18 cellular contexts compared by ENCODE assay signal in the genomic region with DNA sequence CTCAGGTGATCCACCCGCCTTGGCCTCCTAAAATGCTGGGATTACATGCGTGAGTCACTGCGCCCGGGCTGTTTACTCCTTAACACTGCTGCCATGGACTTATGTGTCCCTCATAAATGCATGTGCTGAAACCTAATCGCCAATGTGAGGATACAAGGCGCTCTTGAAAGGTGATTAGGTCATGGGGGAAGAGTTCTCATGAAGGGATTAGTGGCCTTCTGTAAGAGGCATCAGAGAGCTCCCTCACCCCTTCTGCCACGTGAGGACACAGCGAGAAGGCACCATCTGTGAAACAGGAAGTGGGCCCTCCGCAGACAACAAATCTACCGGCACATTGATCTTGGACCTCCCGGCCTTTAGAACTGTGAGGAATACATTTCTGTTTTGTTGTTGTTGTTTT. TPM values are rescaled to one million over a fixed set of nuclear protein-coding genes. Genes with fewer than 3 reads are reported as not detected.
DNase-seq lines count a peak whose midpoint lies in the region; ATAC-seq and TF ChIP-seq lines count a peak whose summit lies in the region.
"Had no signal": no experiment of that assay in that cellular context is flagged by ENCODE, and none has a peak within 500 bp of the region (broad histone marks: within the 10 kb centered on the region; RNA-seq: fewer than 3 reads in every experiment).

No MANE protein-coding gene starts in this region.

- no peaks in the 10 kb centered on the region for H3K9me3 Mint-ChIP-seq in progenitor cell of endocrine pancreas (ENCODE audit: low read depth)
- no peaks in the 10 kb centered on the region for H3K9me3 Mint-ChIP-seq in activated CD8-positive, alpha-beta T cell treated with anti-CD3 and anti-CD28 coated beads, Interleukin-2, amount 10 ng/mL, durations not matched to agents 7 days and 5 days (ENCODE audit: insufficient read depth)
- H3K9me3 Mint-ChIP-seq: activated CD4-positive, alpha-beta memory T cell treated with anti-CD3 and anti-CD28 coated beads, Interleukin-2, amount 10 ng/mL, durations not matched to agents 7 days and 5 days; HFFc6; naive B cell had no signal

- H3K27me3 ChIP-seq in heart right ventricle (peaks cover 0 to 5% (median 0%) of the 10 kb centered on the region in 7 donors), vagina (no peaks in the 10 kb centered on the region)

- POLR2A ChIA-PET in activated CD8-positive, alpha-beta T cell treated with anti-CD3 and anti-CD28 coated beads, Interleukin-2, amount 10 ng/mL, durations not matched to agents 7 days and 5 days (lab: Charles Lee): no interaction called here

- no peak overlapping the region for H3K4me3 ChIP-seq in heart right ventricle
- H3K4me3 ChIP-seq in fibroblast of villous mesenchyme (ENCODE audit: low read depth, low read length): no peak overlapping the region
- no peak overlapping the region for H3K4me3 ChIP-seq in vagina

- H3K4me3 Mint-ChIP-seq in progenitor cell of endocrine pancreas (ENCODE audit: low read depth): no peak overlapping the region
- H3K4me3 Mint-ChIP-seq in activated CD8-positive, alpha-beta T cell treated with anti-CD3 and anti-CD28 coated beads, Interleukin-2, amount 10 ng/mL, durations not matched to agents 7 days and 5 days: no peak overlapping the region
- H3K4me3 Mint-ChIP-seq: activated CD4-positive, alpha-beta memory T cell treated with anti-CD3 and anti-CD28 coated beads, Interleukin-2, amount 10 ng/mL, durations not matched to agents 7 days and 5 days; HFFc6; naive B cell had no signal

- H3K4me1 Mint-ChIP-seq in progenitor cell of endocrine pancreas (ENCODE audit: low read depth): peaks cover 1% of the 10 kb centered on the region
- peaks cover 22% of the 10 kb centered on the region for H3K4me1 Mint-ChIP-seq in activated CD8-positive, alpha-beta T cell treated with anti-CD3 and anti-CD28 coated beads, Interleukin-2, amount 10 ng/mL, durations not matched to agents 7 days and 5 days (ENCODE audit: low read depth)

- intact Hi-C loops in heart right ventricle (cut with DNase I): no loop called here
- intact Hi-C loops in left cardiac atrium (cut with DNase I): no loop called here
- intact Hi-C loops in vagina (cut with DNase I): no loop called here

- H3K27ac ChIP-seq in heart right ventricle: peak overlapping the region in 9 of 10 donors; percentile 65 to 90 (median 81)
- peak overlapping the region; percentile 84 for H3K27ac ChIP-seq in vagina

- WGBS in heart right ventricle, 2 donors: 83 to 85% methylated on average over 11 of the region's 11 CpGs

- H3K36me3 ChIP-seq in heart right ventricle (no peaks in the 10 kb centered on the region), vagina (no peaks in the 10 kb centered on the region)

- no peak for TF ChIP-seq POLR2A in vagina (IDR thresholded peaks at IDR 0.05)

- peaks cover 24% of the 10 kb centered on the region for H3K27me3 Mint-ChIP-seq in progenitor cell of endocrine pancreas
- H3K27me3 Mint-ChIP-seq in activated CD8-positive, alpha-beta T cell treated with anti-CD3 and anti-CD28 coated beads, Interleukin-2, amount 10 ng/mL, durations not matched to agents 7 days and 5 days (ENCODE audit: low read depth): peaks cover 9% of the 10 kb centered on the region

- CTCF ChIA-PET in activated CD8-positive, alpha-beta T cell treated with anti-CD3 and anti-CD28 coated beads, Interleukin-2, amount 10 ng/mL, durations not matched to agents 7 days and 5 days (lab: Charles Lee): no interaction called here

- no peak for ATAC-seq in heart right ventricle
- no peak for ATAC-seq in left cardiac atrium
- no peak for ATAC-seq in activated CD8-positive, alpha-beta T cell treated with anti-CD3 and anti-CD28 coated beads, Interleukin-2, amount 10 ng/mL, durations not matched to agents 7 days and 5 days
- ATAC-seq: left colon had no signal

- DNase-seq in heart right ventricle (no peak), left cardiac atrium (no peak), NCI-H524 treated with DMSO at 0.1 percent for 48 hours (lab: John Stamatoyannopoulos, UW) (peak; percentile 99), fibroblast of villous mesenchyme (ENCODE audit: low read depth) (peak; percentile 98), vagina (ENCODE audit: extremely low spot score in 2 of 2) (no peak), progenitor cell of endocrine pancreas (ENCODE audit: low spot score, unreplicated experiment) (no peak), ureter (ENCODE audit: low spot score) (no peak)
- no peak for DNase-seq in activated CD8-positive, alpha-beta T cell treated with anti-CD3 and anti-CD28 coated beads, Interleukin-2, amount 10 ng/mL, durations not matched to agents 7 days and 5 days
- DNase-seq: activated CD4-positive, alpha-beta memory T cell treated with anti-CD3 and anti-CD28 coated beads, Interleukin-2, amount 10 ng/mL, durations not matched to agents 7 days and 5 days; erythroblast; HFFc6; hippocampal formation; left colon; naive B cell; NCI-H187 treated with DMSO at 0.1 percent for 48 hours; stimulated activated CD4-positive, alpha-beta T cell treated with anti-CD3 and anti-CD28 coated beads, Interleukin-2, amount 100 ng/mL, for 24 hours; T1000 had no signal

- no peaks in the 10 kb centered on the region for H3K9me3 ChIP-seq in heart right ventricle
- H3K9me3 ChIP-seq in vagina: no peaks in the 10 kb centered on the region

- TF ChIP-seq CTCF in heart right ventricle (IDR thresholded peaks at IDR 0.05): no peak
- TF ChIP-seq CTCF in fibroblast of villous mesenchyme (IDR thresholded peaks at IDR 0.05; ENCODE audit: insufficient read depth, low read depth, low read length): no peak
- TF ChIP-seq CTCF in vagina (IDR thresholded peaks at IDR 0.05): no peak
- TF ChIP-seq CTCF in progenitor cell of endocrine pancreas (IDR thresholded peaks at IDR 0.05; ENCODE audit: unreplicated experiment): no peak

- no peak overlapping the region for H3K27ac Mint-ChIP-seq in progenitor cell of endocrine pancreas
- H3K27ac Mint-ChIP-seq in activated CD8-positive, alpha-beta T cell treated with anti-CD3 and anti-CD28 coated beads, Interleukin-2, amount 10 ng/mL, durations not matched to agents 7 days and 5 days: no peak overlapping the region
- H3K27ac Mint-ChIP-seq: activated CD4-positive, alpha-beta memory T cell treated with anti-CD3 and anti-CD28 coated beads, Interleukin-2, amount 10 ng/mL, durations not matched to agents 7 days and 5 days had no signal

- H3K36me3 Mint-ChIP-seq in progenitor cell of endocrine pancreas (ENCODE audit: insufficient read depth): no peaks in the 10 kb centered on the region
- no peaks in the 10 kb centered on the region for H3K36me3 Mint-ChIP-seq in activated CD8-positive, alpha-beta T cell treated with anti-CD3 and anti-CD28 coated beads, Interleukin-2, amount 10 ng/mL, durations not matched to agents 7 days and 5 days (ENCODE audit: low read depth)
- H3K36me3 Mint-ChIP-seq: naive B cell had no signal

- peaks cover 11 to 79% (median 64%) of the 10 kb centered on the region in 9 donors for H3K4me1 ChIP-seq in heart right ventricle
- H3K4me1 ChIP-seq in vagina: peaks cover 55% of the 10 kb centered on the region

RNA-seq across cellular contexts. Expression of gene ITPRIPL2, which starts 19.1 kb away (rescaled TPM):
- total RNA-seq in heart right ventricle: 10 to 100 TPM; 11.5 to 30.6 (median 13.8) TPM
- 1 to 10 TPM; 5.0 to 5.2 TPM for polyA plus RNA-seq in heart right ventricle
- 10 to 100 TPM; 23.3 to 40.7 TPM for total RNA-seq in left cardiac atrium
- total RNA-seq in fibroblast of villous mesenchyme: 40.3 and 46.2 TPM in 2 replicates
- 71.2 TPM for total RNA-seq in vagina
- 12.0 and 13.8 TPM in 2 replicates for total RNA-seq in progenitor cell of endocrine pancreas
- 61.3 TPM for total RNA-seq in ureter
- 1 to 10 TPM; 2.3 TPM for total RNA-seq in activated CD8-positive, alpha-beta T cell treated with anti-CD3 and anti-CD28 coated beads, Interleukin-2, amount 10 ng/mL, durations not matched to agents 7 days and 5 days

RNA-seq across cellular contexts. Expression of gene SYT17, which starts 35.1 kb away (rescaled TPM):
- 1 to 10 TPM in 3 of 10 donors, under 1 TPM in 7; 0.20 to 1.3 (median 0.69) TPM for total RNA-seq in heart right ventricle
- under 1 TPM; 0.41 to 0.51 TPM for polyA plus RNA-seq in heart right ventricle
- total RNA-seq in left cardiac atrium: 1 to 10 TPM in 1 of 2 donors, under 1 TPM in 1; 0.52 to 1.4 TPM
- under 0.01 TPM in 2 replicates for total RNA-seq in fibroblast of villous mesenchyme
- total RNA-seq in vagina: 13.3 TPM
- 6.6 and 10.7 TPM in 2 replicates for total RNA-seq in progenitor cell of endocrine pancreas
- total RNA-seq in ureter: 24.4 TPM
- not detected for total RNA-seq in activated CD8-positive, alpha-beta T cell treated with anti-CD3 and anti-CD28 coated beads, Interleukin-2, amount 10 ng/mL, durations not matched to agents 7 days and 5 days
- total RNA-seq: activated CD4-positive, alpha-beta memory T cell treated with anti-CD3 and anti-CD28 coated beads, Interleukin-2, amount 10 ng/mL, durations not matched to agents 7 days and 5 days; HFFc6; LHCN-M2 had no signal

Comparison
In these comparisons a context has a peak if more than half of its experiments do, and no peak if none do; other contexts are left out.
1. DNase-seq: peak in NCI-H524 treated with DMSO at 0.1 percent for 48 hours (single experiment) and fibroblast of villous mesenchyme (single experiment); none in heart right ventricle (0 of 2), left cardiac atrium (single experiment), vagina (0 of 2), progenitor cell of endocrine pancreas (single experiment), ureter (single experiment) and activated CD8-positive, alpha-beta T cell treated with anti-CD3 and anti-CD28 coated beads, Interleukin-2, amount 10 ng/mL, durations not matched to agents 7 days and 5 days (single experiment).